In the genomic region with DNA sequence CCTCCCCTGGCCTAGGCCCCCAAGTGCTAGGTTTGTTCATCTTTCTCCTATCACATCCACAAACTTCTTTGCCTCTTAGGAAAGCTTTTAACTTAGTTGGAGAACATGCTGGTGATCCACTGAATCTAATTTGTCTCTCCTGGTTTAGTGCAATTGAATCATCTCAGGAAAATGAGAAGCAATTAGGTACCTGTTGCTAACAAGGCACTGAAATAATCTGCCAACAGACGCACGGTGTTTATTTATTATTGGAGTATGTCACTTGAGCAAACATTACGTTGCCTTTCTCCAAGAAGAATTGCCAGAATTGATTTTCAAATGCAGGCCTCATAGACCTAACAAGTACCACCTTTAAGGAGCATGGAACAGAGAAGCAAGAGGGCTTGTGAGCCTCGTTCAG, we compare ENCODE assay signal across 9 cellular contexts.
DNase-seq lines count a peak whose midpoint lies in the region; ATAC-seq and TF ChIP-seq lines count a peak whose summit lies in the region.
"Had no signal": no experiment of that assay in that cellular context is flagged by ENCODE, and none has a peak within 500 bp of the region (broad histone marks: within the 10 kb centered on the region; RNA-seq: fewer than 3 reads in every experiment).

No MANE protein-coding gene starts in this region.

- ATAC-seq in GM18858 (IDR thresholded peaks at IDR 0.05; ENCODE audit: unreplicated experiment) (no peak), HG02588 (IDR thresholded peaks at IDR 0.05; ENCODE audit: unreplicated experiment) (no peak), GM21447 (IDR thresholded peaks at IDR 0.05; ENCODE audit: unreplicated experiment) (no peak)
- ATAC-seq: HepG2 had no signal

- CTCF ChIA-PET in MCF 10A (lab: Yijun Ruan, JAX) = interaction anchor here (0.6 to 1.0 kb wide), 4 partner anchors 62 to 448 kb away, joined by 3 to 4 read pairs (median 3); no protein-coding TSS in a partner anchor

- intact Hi-C loops in MCF 10A (cut with micrococcal nuclease) = no loop called here
- intact Hi-C loops in breast epithelium (cut with DNase I; ENCODE audit: low total_unique reads) = no loop called here

- H3K36me3 Mint-ChIP-seq in MCF 10A (ENCODE audit: insufficient read depth, unreplicated experiment) = peaks cover 50% of the 10 kb centered on the region

- peaks cover 7% of the 10 kb centered on the region in 2 donors for H3K9me3 ChIP-seq in breast epithelium
- peaks cover 8% of the 10 kb centered on the region; the same call in 1 of the 2 replicates for H3K9me3 ChIP-seq in SJCRH30 (replicated peaks)

- no peak for TF ChIP-seq POLR2A in breast epithelium (IDR thresholded peaks at IDR 0.05)

- POLR2A ChIA-PET in MCF 10A (lab: Yijun Ruan, JAX) = interaction anchor here (0.8 kb wide), 1 partner anchor 14 kb away, joined by 3 read pairs; no protein-coding TSS in a partner anchor

- no peak overlapping the region for H3K4me3 Mint-ChIP-seq in MCF 10A (ENCODE audit: unreplicated experiment)

- no peaks in the 10 kb centered on the region for H3K36me3 ChIP-seq in breast epithelium
- peaks cover 9% of the 10 kb centered on the region for H3K36me3 ChIP-seq in SJCRH30

- H3K27me3 ChIP-seq in breast epithelium (no peaks in the 10 kb centered on the region), SJCRH30 (no peaks in the 10 kb centered on the region)

- H3K4me3 ChIP-seq in breast epithelium (no peak overlapping the region), SJCRH30 (no peak overlapping the region)

- peaks cover 22% of the 10 kb centered on the region for H3K4me1 Mint-ChIP-seq in MCF 10A (ENCODE audit: insufficient read depth, unreplicated experiment)

- no TSS peak for BruUV-seq in MCF 10A (replicated peaks; lab: Mats Ljungman, UMichigan)

- H3K27ac ChIP-seq in breast epithelium = no peak overlapping the region
- H3K27ac ChIP-seq in SJCRH30 = peak overlapping the region; percentile 35; the same call in 1 of the 2 replicates

- DNase-seq in MCF 10A (ENCODE audit: unreplicated experiment) = no peak
- DNase-seq in breast epithelium (ENCODE audit: low spot score in 2 of 2) = no peak
- DNase-seq in NCI-H2029 treated with DMSO at 0.1 percent for 48 hours (lab: John Stamatoyannopoulos, UW) = peak; percentile 96
- DNase-seq in SJCRH30 = no peak
- DNase-seq: NCI-H1694 treated with DMSO at 0.1 percent for 48 hours had no signal

- H3K4me1 ChIP-seq in breast epithelium (no peaks in the 10 kb centered on the region), SJCRH30 (peaks cover 26% of the 10 kb centered on the region)

- H3K27me3 Mint-ChIP-seq in MCF 10A (ENCODE audit: insufficient read depth, unreplicated experiment) = no peaks in the 10 kb centered on the region

- peak overlapping the region; percentile 37 for H3K27ac Mint-ChIP-seq in MCF 10A (ENCODE audit: low read depth, unreplicated experiment)

- H3K9me3 Mint-ChIP-seq in MCF 10A (ENCODE audit: unreplicated experiment) = no peaks in the 10 kb centered on the region

- TF ChIP-seq CTCF in MCF 10A (IDR thresholded peaks at IDR 0.05; ENCODE audit: unreplicated experiment) = no peak
- no peak for TF ChIP-seq CTCF in breast epithelium (IDR thresholded peaks at IDR 0.05)
